ENCODE assay signal across 1 cellular context in the genomic region with DNA sequence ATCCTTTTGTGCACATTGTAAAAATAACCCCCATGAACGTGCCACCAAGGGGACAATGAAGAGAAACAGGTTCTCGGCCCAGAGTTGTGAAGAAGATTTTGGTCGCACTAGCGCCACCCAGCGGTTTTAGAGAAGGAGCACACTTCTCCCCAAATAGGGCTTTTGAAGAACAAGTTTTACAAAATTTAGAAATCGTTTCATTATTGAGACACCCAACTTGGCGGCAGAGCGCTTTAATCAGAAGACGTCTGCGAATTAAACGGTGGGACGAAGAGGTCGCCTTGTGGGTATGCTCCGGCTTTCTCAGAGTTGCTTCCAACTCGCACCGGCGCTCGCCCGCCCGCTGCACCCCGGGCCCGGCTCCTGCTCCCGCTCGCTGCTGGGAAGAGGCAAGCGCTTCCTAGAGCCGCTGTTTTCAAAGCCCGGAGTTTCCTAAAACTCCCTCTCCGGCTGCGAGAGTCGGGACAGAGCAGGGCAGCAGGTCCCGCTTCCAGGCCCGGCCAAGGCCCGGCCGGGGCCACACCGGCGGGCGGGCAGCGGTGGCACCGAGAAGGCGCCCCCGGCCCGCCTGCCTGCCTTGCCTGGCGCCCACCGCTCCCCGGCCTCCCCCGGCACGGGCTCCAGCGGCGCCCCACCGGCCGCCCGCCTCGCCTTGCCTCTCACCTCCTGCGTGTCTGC.
TF ChIP-seq lines count a peak whose summit lies in the region.

No MANE protein-coding gene starts in this region.

TF ChIP-seq in HEK293, 187 proteins besides CTCF, POLR2A, EP300 and RAD21 (continued from another document):
- TF ChIP-seq, protein P1, sequence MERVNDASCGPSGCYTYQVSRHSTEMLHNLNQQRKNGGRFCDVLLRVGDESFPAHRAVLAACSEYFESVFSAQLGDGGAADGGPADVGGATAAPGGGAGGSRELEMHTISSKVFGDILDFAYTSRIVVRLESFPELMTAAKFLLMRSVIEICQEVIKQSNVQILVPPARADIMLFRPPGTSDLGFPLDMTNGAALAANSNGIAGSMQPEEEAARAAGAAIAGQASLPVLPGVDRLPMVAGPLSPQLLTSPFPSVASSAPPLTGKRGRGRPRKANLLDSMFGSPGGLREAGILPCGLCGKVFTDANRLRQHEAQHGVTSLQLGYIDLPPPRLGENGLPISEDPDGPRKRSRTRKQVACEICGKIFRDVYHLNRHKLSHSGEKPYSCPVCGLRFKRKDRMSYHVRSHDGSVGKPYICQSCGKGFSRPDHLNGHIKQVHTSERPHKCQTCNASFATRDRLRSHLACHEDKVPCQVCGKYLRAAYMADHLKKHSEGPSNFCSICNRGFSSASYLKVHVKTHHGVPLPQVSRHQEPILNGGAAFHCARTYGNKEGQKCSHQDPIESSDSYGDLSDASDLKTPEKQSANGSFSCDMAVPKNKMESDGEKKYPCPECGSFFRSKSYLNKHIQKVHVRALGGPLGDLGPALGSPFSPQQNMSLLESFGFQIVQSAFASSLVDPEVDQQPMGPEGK (tag by site-specific recombination; IDR thresholded peaks at IDR 0.05) = peak; percentile 39; the same call in 1 of the 2 replicates
- TF ChIP-seq ZNF473 (tag by site-specific recombination; IDR thresholded peaks at IDR 0.05) = no peak
- peak; percentile 67 for TF ChIP-seq SCRT2 (tag by site-specific recombination; IDR thresholded peaks at IDR 0.05)
- no peak for TF ChIP-seq ZNF311 (tag by site-specific recombination; IDR thresholded peaks at IDR 0.05; ENCODE audit: borderline replicate concordance)
- no peak for TF ChIP-seq ZNF510 (tag by site-specific recombination; IDR thresholded peaks at IDR 0.05; ENCODE audit: insufficient replicate concordance)
- TF ChIP-seq ZBTB17 (tag by site-specific recombination; IDR thresholded peaks at IDR 0.05) = no peak
- TF ChIP-seq ZNF837 (tag by site-specific recombination; IDR thresholded peaks at IDR 0.05) = no peak
- TF ChIP-seq, protein P2, sequence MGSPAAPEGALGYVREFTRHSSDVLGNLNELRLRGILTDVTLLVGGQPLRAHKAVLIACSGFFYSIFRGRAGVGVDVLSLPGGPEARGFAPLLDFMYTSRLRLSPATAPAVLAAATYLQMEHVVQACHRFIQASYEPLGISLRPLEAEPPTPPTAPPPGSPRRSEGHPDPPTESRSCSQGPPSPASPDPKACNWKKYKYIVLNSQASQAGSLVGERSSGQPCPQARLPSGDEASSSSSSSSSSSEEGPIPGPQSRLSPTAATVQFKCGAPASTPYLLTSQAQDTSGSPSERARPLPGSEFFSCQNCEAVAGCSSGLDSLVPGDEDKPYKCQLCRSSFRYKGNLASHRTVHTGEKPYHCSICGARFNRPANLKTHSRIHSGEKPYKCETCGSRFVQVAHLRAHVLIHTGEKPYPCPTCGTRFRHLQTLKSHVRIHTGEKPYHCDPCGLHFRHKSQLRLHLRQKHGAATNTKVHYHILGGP (tag by site-specific recombination; IDR thresholded peaks at IDR 0.05) = no peak
- no peak for TF ChIP-seq ZNF548 (tag by site-specific recombination; IDR thresholded peaks at IDR 0.05)
- TF ChIP-seq ZBTB26 (tag by site-specific recombination; optimal IDR thresholded peaks at IDR 0.05) = peak; percentile 23
- TF ChIP-seq GFI1B (tag by site-specific recombination; IDR thresholded peaks at IDR 0.05) = no peak
- TF ChIP-seq ZBTB44 (tag by site-specific recombination; IDR thresholded peaks at IDR 0.05) = no peak
- TF ChIP-seq, protein P3, sequence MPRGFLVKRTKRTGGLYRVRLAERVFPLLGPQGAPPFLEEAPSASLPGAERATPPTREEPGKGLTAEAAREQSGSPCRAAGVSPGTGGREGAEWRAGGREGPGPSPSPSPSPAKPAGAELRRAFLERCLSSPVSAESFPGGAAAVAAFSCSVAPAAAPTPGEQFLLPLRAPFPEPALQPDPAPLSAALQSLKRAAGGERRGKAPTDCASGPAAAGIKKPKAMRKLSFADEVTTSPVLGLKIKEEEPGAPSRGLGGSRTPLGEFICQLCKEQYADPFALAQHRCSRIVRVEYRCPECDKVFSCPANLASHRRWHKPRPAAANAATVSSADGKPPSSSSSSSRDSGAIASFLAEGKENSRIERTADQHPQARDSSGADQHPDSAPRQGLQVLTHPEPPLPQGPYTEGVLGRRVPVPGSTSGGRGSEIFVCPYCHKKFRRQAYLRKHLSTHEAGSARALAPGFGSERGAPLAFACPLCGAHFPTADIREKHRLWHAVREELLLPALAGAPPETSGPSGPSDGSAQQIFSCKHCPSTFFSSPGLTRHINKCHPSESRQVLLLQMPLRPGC (tag by site-specific recombination; IDR thresholded peaks at IDR 0.05) = no peak
- TF ChIP-seq ZNF18 (tag by site-specific recombination; IDR thresholded peaks at IDR 0.05) = no peak
- no peak for TF ChIP-seq ZNF664 (tag by site-specific recombination; IDR thresholded peaks at IDR 0.05)
- TF ChIP-seq, protein P4, sequence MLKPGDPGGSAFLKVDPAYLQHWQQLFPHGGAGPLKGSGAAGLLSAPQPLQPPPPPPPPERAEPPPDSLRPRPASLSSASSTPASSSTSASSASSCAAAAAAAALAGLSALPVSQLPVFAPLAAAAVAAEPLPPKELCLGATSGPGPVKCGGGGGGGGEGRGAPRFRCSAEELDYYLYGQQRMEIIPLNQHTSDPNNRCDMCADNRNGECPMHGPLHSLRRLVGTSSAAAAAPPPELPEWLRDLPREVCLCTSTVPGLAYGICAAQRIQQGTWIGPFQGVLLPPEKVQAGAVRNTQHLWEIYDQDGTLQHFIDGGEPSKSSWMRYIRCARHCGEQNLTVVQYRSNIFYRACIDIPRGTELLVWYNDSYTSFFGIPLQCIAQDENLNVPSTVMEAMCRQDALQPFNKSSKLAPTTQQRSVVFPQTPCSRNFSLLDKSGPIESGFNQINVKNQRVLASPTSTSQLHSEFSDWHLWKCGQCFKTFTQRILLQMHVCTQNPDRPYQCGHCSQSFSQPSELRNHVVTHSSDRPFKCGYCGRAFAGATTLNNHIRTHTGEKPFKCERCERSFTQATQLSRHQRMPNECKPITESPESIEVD (tag by site-specific recombination; IDR thresholded peaks at IDR 0.05) = no peak
- TF ChIP-seq ZEB2 (tag by site-specific recombination; IDR thresholded peaks at IDR 0.05) = peak; percentile 62
- 0 out of 2 replicates have a peak, but pooled peaks have one; percentile 6 for TF ChIP-seq ZNF341 (tag by site-specific recombination; IDR thresholded peaks at IDR 0.05; ENCODE audit: low read depth)
- no peak for TF ChIP-seq ZNF24 (tag by site-specific recombination; IDR thresholded peaks at IDR 0.05)
- no peak for TF ChIP-seq KLF7 (tag by site-specific recombination; IDR thresholded peaks at IDR 0.05; ENCODE audit: borderline replicate concordance)
- no peak for TF ChIP-seq ZNF10 (tag by site-specific recombination; IDR thresholded peaks at IDR 0.05)
- no peak for TF ChIP-seq ZNF133 (tag by site-specific recombination; IDR thresholded peaks at IDR 0.05)
- TF ChIP-seq, protein P5, sequence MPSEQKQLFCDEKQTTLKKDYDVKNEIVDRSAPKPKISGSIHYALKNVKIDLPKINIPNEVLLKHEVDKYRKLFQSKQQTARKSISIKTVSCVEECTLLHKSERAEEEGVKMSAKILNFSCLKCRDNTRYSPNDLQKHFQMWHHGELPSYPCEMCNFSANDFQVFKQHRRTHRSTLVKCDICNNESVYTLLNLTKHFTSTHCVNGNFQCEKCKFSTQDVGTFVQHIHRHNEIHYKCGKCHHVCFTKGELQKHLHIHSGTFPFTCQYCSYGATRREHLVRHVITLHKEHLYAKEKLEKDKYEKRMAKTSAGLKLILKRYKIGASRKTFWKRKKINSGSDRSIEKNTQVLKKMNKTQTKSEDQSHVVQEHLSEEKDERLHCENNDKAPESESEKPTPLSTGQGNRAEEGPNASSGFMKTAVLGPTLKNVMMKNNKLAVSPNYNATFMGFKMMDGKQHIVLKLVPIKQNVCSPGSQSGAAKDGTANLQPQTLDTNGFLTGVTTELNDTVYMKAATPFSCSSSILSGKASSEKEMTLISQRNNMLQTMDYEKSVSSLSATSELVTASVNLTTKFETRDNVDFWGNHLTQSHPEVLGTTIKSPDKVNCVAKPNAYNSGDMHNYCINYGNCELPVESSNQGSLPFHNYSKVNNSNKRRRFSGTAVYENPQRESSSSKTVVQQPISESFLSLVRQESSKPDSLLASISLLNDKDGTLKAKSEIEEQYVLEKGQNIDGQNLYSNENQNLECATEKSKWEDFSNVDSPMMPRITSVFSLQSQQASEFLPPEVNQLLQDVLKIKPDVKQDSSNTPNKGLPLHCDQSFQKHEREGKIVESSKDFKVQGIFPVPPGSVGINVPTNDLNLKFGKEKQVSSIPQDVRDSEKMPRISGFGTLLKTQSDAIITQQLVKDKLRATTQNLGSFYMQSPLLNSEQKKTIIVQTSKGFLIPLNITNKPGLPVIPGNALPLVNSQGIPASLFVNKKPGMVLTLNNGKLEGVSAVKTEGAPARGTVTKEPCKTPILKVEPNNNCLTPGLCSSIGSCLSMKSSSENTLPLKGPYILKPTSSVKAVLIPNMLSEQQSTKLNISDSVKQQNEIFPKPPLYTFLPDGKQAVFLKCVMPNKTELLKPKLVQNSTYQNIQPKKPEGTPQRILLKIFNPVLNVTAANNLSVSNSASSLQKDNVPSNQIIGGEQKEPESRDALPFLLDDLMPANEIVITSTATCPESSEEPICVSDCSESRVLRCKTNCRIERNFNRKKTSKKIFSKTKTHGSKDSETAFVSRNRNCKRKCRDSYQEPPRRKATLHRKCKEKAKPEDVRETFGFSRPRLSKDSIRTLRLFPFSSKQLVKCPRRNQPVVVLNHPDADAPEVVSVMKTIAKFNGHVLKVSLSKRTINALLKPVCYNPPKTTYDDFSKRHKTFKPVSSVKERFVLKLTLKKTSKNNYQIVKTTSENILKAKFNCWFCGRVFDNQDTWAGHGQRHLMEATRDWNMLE (tag by site-specific recombination; conservative IDR thresholded peaks at IDR 0.05; ENCODE audit: low read depth) = no peak
- TF ChIP-seq ZBTB20 (tag by site-specific recombination; IDR thresholded peaks at IDR 0.05) = peak; percentile 66; the same call in 1 of the 2 replicates
- TF ChIP-seq SALL2 (tag by site-specific recombination; IDR thresholded peaks at IDR 0.05; ENCODE audit: borderline replicate concordance) = no peak
- TF ChIP-seq ZFP69B (tag by site-specific recombination; IDR thresholded peaks at IDR 0.05) = no peak
- TF ChIP-seq ZNF624 (tag by site-specific recombination; IDR thresholded peaks at IDR 0.05) = no peak
- TF ChIP-seq ZBTB6 (tag by site-specific recombination; IDR thresholded peaks at IDR 0.05) = peak; percentile 83
- peak; percentile 78; the same call in 1 of the 2 replicates for TF ChIP-seq ZBTB8A (tag by site-specific recombination; IDR thresholded peaks at IDR 0.05)
